In the genomic region with DNA sequence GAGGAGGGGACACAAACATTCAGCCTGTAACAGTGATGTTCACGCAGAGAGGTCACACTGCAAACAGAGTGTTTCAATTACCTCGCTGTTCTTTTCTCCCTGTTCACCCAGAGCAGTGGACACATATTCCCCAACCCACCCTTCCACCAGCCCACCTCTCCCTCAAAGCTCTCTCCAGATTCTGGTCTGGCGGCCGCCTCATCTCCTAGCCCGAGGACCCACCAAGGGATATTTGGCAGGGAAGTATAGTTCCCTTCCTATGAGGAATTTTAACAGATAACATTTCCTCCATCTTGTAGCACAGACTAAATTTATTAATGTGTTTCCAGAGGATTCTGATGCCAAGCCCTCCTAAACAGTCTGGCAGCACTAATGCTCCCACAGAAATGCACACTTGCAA, we compare ENCODE assay signal across 3 cellular contexts.
"Had no signal": no experiment of that assay in that cellular context is flagged by ENCODE, and none has a peak within 500 bp of the region (broad histone marks: within the 10 kb centered on the region; RNA-seq: fewer than 3 reads in every experiment).

No MANE protein-coding gene starts in this region.

- DNase-seq: H9, HCEC 1CT, IMR-90 had no signal
